Comparison of ENCODE assay signal across 28 cellular contexts in the genomic region with DNA sequence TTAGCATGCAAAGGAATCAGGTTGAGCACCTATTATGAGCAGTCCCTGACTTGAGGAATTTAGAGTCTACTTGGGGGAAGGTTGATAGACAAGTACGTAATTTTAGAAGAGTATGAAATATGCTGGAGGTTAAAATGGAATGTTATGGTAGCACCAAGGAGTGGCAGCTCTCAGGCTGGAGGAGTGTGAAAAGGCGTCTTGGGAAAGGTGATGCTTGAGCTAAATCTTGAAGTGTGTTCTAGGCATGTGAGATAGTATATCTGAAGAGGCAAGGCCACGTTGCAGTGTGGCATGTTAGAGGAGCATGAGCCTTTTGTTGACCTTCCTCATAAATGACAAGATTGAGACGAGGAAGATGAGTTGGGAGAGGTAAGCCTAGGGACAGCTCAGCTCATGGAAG.
"Had no signal": no experiment of that assay in that cellular context is flagged by ENCODE, and none has a peak within 500 bp of the region (broad histone marks: within the 10 kb centered on the region; RNA-seq: fewer than 3 reads in every experiment).

No MANE protein-coding gene starts in this region.

- H3K4me3 Mint-ChIP-seq: immature natural killer cell; mesothelial cell of epicardium; naive thymus-derived CD4-positive, alpha-beta T cell; nephron; neural progenitor cell; stimulated activated naive CD8-positive, alpha-beta T cell treated with anti-CD3 and anti-CD28 coated beads, Interleukin-15, amount 100 ng/mL, for 72 hours had no signal

- H3K4me2 ChIP-seq: neural progenitor cell had no signal

- DNase-seq: colonic mucosa; dermis blood vessel endothelial cell; effector memory CD4-positive, alpha-beta T cell; hypothalamus; immature natural killer cell; islet precursor cell; kidney glomerular epithelial cell; mesenchymal stem cell; naive thymus-derived CD4-positive, alpha-beta T cell; ovary; retina; right lobe of liver; small intestine; stimulated activated CD4-positive, alpha-beta T cell treated with anti-CD3 and anti-CD28 coated beads, Interleukin-15, amount 100 ng/mL, for 24 hours; stimulated activated CD4-positive, alpha-beta T cell treated with anti-CD3 and anti-CD28 coated beads, Interleukin-2, amount 100 ng/mL, for 48 hours; stimulated activated CD8-positive, alpha-beta memory T cell treated with anti-CD3 and anti-CD28 coated beads, Interleukin-4, amount 100 ng/mL, for 48 hours; stimulated activated naive CD4-positive, alpha-beta T cell; stimulated activated naive CD8-positive, alpha-beta T cell treated with anti-CD3 and anti-CD28 coated beads, Interleukin-15, amount 100 ng/mL, for 72 hours; transverse colon had no signal

- H3K4me1 Mint-ChIP-seq: immature natural killer cell; mesothelial cell of epicardium; naive thymus-derived CD4-positive, alpha-beta T cell; stimulated activated naive CD8-positive, alpha-beta T cell treated with anti-CD3 and anti-CD28 coated beads, Interleukin-15, amount 100 ng/mL, for 72 hours had no signal

- H3K4me3 ChIP-seq: colonic mucosa, esophagus muscularis mucosa, gastroesophageal sphincter, neural progenitor cell, ovary, right lobe of liver, suprapubic skin, transverse colon, vagina had no signal

- H3K27ac Mint-ChIP-seq: immature natural killer cell; mesothelial cell of epicardium; naive thymus-derived CD4-positive, alpha-beta T cell; nephron; neural progenitor cell; stimulated activated naive CD8-positive, alpha-beta T cell treated with anti-CD3 and anti-CD28 coated beads, Interleukin-15, amount 100 ng/mL, for 72 hours had no signal

- H2AFZ ChIP-seq: neural progenitor cell had no signal

- H3K9me3 ChIP-seq: colonic mucosa, esophagus muscularis mucosa, gastroesophageal sphincter, ovary, right lobe of liver, suprapubic skin, transverse colon, vagina had no signal

- H3K9ac ChIP-seq: neural progenitor cell had no signal

- H3K27ac ChIP-seq: colonic mucosa, esophagus muscularis mucosa, foreskin keratinocyte, gastroesophageal sphincter, heart right ventricle, neural progenitor cell, ovary, right lobe of liver, suprapubic skin, transverse colon, vagina had no signal

- H3K27me3 ChIP-seq: colonic mucosa, esophagus muscularis mucosa, foreskin keratinocyte, gastroesophageal sphincter, heart right ventricle, neural progenitor cell, ovary, right lobe of liver, suprapubic skin, transverse colon, vagina had no signal

- ATAC-seq: foreskin keratinocyte; gastroesophageal sphincter; naive thymus-derived CD4-positive, alpha-beta T cell; right lobe of liver; stimulated activated naive CD8-positive, alpha-beta T cell treated with anti-CD3 and anti-CD28 coated beads, Interleukin-15, amount 100 ng/mL, for 72 hours had no signal

- H3K4me1 ChIP-seq: colonic mucosa, esophagus muscularis mucosa, gastroesophageal sphincter, neural progenitor cell, right lobe of liver, suprapubic skin, transverse colon, vagina had no signal

- H3K36me3 Mint-ChIP-seq: immature natural killer cell, mesothelial cell of epicardium had no signal

- H3K36me3 ChIP-seq: colonic mucosa, esophagus muscularis mucosa, gastroesophageal sphincter, heart right ventricle, neural progenitor cell, ovary, right lobe of liver, suprapubic skin, transverse colon, vagina had no signal
